Comparison of ENCODE assay signal across 12 cellular contexts in the genomic region with DNA sequence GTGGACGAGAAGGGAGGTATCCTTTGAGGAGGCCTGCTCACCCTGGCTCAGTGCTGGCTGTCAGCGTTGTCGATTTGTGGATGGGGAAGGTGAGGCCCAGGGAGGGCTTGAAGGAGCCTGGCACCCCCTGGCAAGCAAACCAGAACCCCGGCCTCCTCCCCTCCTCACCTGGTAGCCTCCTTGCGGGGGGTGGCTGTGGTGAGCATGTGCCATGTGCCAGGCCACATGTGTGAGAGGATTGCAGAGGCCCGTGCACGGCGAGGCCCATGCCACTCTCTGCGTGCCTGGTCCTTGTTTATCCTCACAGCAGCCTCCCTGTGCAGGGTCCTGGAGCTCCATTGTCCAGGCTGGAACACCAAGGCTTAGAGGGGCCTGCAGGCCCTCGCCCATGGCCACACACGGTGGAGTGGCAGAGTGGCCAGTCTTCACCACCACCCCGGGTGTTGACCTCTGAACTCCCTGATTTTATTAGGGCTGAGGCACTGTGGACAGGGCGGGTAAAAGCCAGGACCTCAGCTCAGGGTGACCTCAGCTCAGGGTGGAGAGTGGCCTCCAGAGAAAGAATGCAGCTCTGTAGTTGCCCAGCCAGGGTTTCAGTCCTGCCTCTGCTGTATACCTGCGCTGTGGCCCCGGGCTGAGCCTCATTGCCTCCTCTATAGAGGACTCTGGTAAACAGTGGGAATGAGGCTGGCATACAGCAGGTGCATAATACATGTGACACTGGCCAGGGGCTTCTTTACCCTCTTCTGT. TPM values are rescaled to one million over a fixed set of nuclear protein-coding genes. Genes with fewer than 3 reads are reported as not detected.
DNase-seq lines count a peak whose midpoint lies in the region; ATAC-seq, FAIRE-seq and TF ChIP-seq lines count a peak whose summit lies in the region.
"Had no signal": no experiment of that assay in that cellular context is flagged by ENCODE, and none has a peak within 500 bp of the region (broad histone marks: within the 10 kb centered on the region; RNA-seq: fewer than 3 reads in every experiment).

No MANE protein-coding gene starts in this region.

- TF ChIP-seq EP300 in HepG2 (IDR thresholded peaks at IDR 0.05; ENCODE audit: low read depth in 2 of 2, low read length in 2 of 2): no peak
- TF ChIP-seq EP300 in HepG2 (CRISPR knock-in tag; IDR thresholded peaks at IDR 0.05; ENCODE audit: borderline replicate concordance): no peak
- TF ChIP-seq EP300 in ovary (IDR thresholded peaks at IDR 0.05): no peak

- no peak for TF ChIP-seq CTCF in bronchial epithelial cell (IDR thresholded peaks at IDR 0.05; ENCODE audit: insufficient read depth, low read length, severe bottlenecking)
- TF ChIP-seq CTCF in HepG2 (CRISPR knock-in tag; IDR thresholded peaks at IDR 0.05): no peak
- TF ChIP-seq CTCF in type B pancreatic cell (conservative IDR thresholded peaks at IDR 0.05): no peak
- no peak for TF ChIP-seq CTCF in ovary (IDR thresholded peaks at IDR 0.05)

- 13% methylated on average over 6 of the region's 15 CpGs for WGBS in HepG2 (ENCODE audit: low lambda C conversion rate)
- 60 to 76% (median 72%) methylated on average over 11 to 15 of the region's 15 CpGs for WGBS in ovary, 3 donors

- POLR2A ChIA-PET in HepG2 (lab: Yijun Ruan, JAX): no interaction called here

- H3K27me3 ChIP-seq in bronchial epithelial cell (ENCODE audit: control insufficient read depth, insufficient read depth, low read length): no peaks in the 10 kb centered on the region
- H3K27me3 ChIP-seq in HepG2 (ENCODE audit: control insufficient read depth in 1 of 2, insufficient read depth in 2 of 2, low read length in 2 of 2): peaks cover 4 to 34% of the 10 kb centered on the region in 2 experiments
- H3K27me3 ChIP-seq in ovary: no peaks in the 10 kb centered on the region

- no peaks in the 10 kb centered on the region for H3K27me3 Mint-ChIP-seq in type B pancreatic cell
- H3K27me3 Mint-ChIP-seq in stimulated activated memory B cell treated with anti-CD40 and anti-IgM and Interleukin-4, amounts not matched to agents 10 μg/mL and 1 μg/mL and 100 μg/mL, for 72 hours: peaks cover 12% of the 10 kb centered on the region
- H3K27me3 Mint-ChIP-seq: B cell; CD4-positive, alpha-beta T cell had no signal

- intact Hi-C loops in HepG2 (cut with micrococcal nuclease; ENCODE audit: unreplicated experiment) (no loop called here), ovary (cut with DNase I) (loop anchor here in 1 of 4 donors (5.0 kb wide), 1 partner anchor 118 kb away; no protein-coding TSS in a partner anchor)

- peak; percentile 47 for ATAC-seq in HepG2
- ATAC-seq in HG02763 (IDR thresholded peaks at IDR 0.05; ENCODE audit: unreplicated experiment): no peak
- ATAC-seq in stimulated activated memory B cell treated with anti-CD40 and anti-IgM and Interleukin-4, amounts not matched to agents 10 μg/mL and 1 μg/mL and 100 μg/mL, for 72 hours: no peak

- no peaks in the 10 kb centered on the region for H3K9me3 Mint-ChIP-seq in type B pancreatic cell
- H3K9me3 Mint-ChIP-seq in stimulated activated memory B cell treated with anti-CD40 and anti-IgM and Interleukin-4, amounts not matched to agents 10 μg/mL and 1 μg/mL and 100 μg/mL, for 72 hours: no peaks in the 10 kb centered on the region
- H3K9me3 Mint-ChIP-seq: CD4-positive, alpha-beta T cell had no signal

- H3K4me3 Mint-ChIP-seq in type B pancreatic cell: no peak overlapping the region
- H3K4me3 Mint-ChIP-seq in stimulated activated memory B cell treated with anti-CD40 and anti-IgM and Interleukin-4, amounts not matched to agents 10 μg/mL and 1 μg/mL and 100 μg/mL, for 72 hours: no peak overlapping the region
- H3K4me3 Mint-ChIP-seq: B cell; CD4-positive, alpha-beta T cell had no signal

- H3K36me3 ChIP-seq in bronchial epithelial cell (ENCODE audit: control insufficient read depth, insufficient read depth, low read length) (no peaks in the 10 kb centered on the region), HepG2 (replicated peaks in 1 of 2; ENCODE audit: control insufficient read depth in 1 of 2, insufficient read depth in 2 of 2, low read length in 2 of 2) (peaks cover 0 to 2% of the 10 kb centered on the region in 2 experiments; a peak in 1 of 5 replicates), ovary (no peaks in the 10 kb centered on the region)

- H3K9ac ChIP-seq in HepG2 (ENCODE audit: insufficient read depth, low read depth, low read length): no peak overlapping the region

- no peaks in the 10 kb centered on the region for H3K79me2 ChIP-seq in HepG2 (ENCODE audit: insufficient read depth, low read length)

- peak overlapping the region; percentile 50 for H3K27ac Mint-ChIP-seq in type B pancreatic cell
- H3K27ac Mint-ChIP-seq in stimulated activated memory B cell treated with anti-CD40 and anti-IgM and Interleukin-4, amounts not matched to agents 10 μg/mL and 1 μg/mL and 100 μg/mL, for 72 hours: no peak overlapping the region
- H3K27ac Mint-ChIP-seq: B cell; CD4-positive, alpha-beta T cell had no signal

- DNase-seq in HuH-7.5 (ENCODE audit: low spot score): peak; percentile 61
- no peak for DNase-seq in bronchial epithelial cell (ENCODE audit: low read depth)
- DNase-seq in HepG2 (ENCODE audit: low spot score): no peak
- no peak for DNase-seq in type B pancreatic cell (ENCODE audit: extremely low spot score, unreplicated experiment)
- DNase-seq in ovary: no peak
- DNase-seq: CD4-positive, alpha-beta T cell; EL; GOT3; NCI-H526 had no signal

- no peak overlapping the region for H2AFZ ChIP-seq in HepG2 (ENCODE audit: low read length)

- CTCF ChIA-PET in HepG2 (lab: Yijun Ruan, JAX; ENCODE audit: low intra/inter-chr PET ratio, low total read pairs): no interaction called here

- TF ChIP-seq POLR2A in HepG2 (IDR thresholded peaks at IDR 0.05; ENCODE audit: insufficient read depth in 1 of 2, low read depth in 2 of 2, low read length in 2 of 2): no peak
- TF ChIP-seq POLR2A in ovary (IDR thresholded peaks at IDR 0.05): no peak

- no peak overlapping the region for H3K4me2 ChIP-seq in HepG2 (ENCODE audit: low read depth, low read length)

- no peak for TF ChIP-seq RAD21 in HepG2 (CRISPR knock-in tag; IDR thresholded peaks at IDR 0.05)

- H3K4me1 ChIP-seq in HepG2 (ENCODE audit: insufficient read depth, low read length) (peaks cover 17% of the 10 kb centered on the region), ovary (ENCODE audit: insufficient read depth) (peaks cover 7% of the 10 kb centered on the region)

- no TSS peak for BruUV-seq in HepG2 (replicated peaks; lab: Mats Ljungman, UMichigan)

- in situ Hi-C loops in HepG2 (cut with HindIII; ENCODE audit: extremely low pct_ligation_motif_present, low pct_unique_long_range_greater_than_20kb): no loop called here

- H3K4me3 ChIP-seq in bronchial epithelial cell (ENCODE audit: low read depth, low read length) (no peak overlapping the region), HepG2 (replicated peaks in 1 of 3; ENCODE audit: insufficient read depth in 1 of 3, low read depth in 2 of 3, low read length in 3 of 3) (no peak overlapping the region), ovary (no peak overlapping the region)

- no peaks in the 10 kb centered on the region for H3K36me3 Mint-ChIP-seq in type B pancreatic cell
- no peaks in the 10 kb centered on the region for H3K36me3 Mint-ChIP-seq in stimulated activated memory B cell treated with anti-CD40 and anti-IgM and Interleukin-4, amounts not matched to agents 10 μg/mL and 1 μg/mL and 100 μg/mL, for 72 hours

- FAIRE-seq in bronchial epithelial cell (lab: Jason Lieb, UNC): peak; percentile 28
- no peak for FAIRE-seq in HepG2 (lab: Jason Lieb, UNC)

- H4K20me1 ChIP-seq in HepG2 (ENCODE audit: insufficient read depth, low read length): peaks cover 3% of the 10 kb centered on the region; the same call in 1 of the 2 replicates

- H3K9me3 ChIP-seq in HepG2 (ENCODE audit: low read length) (no peaks in the 10 kb centered on the region), ovary (no peaks in the 10 kb centered on the region)

- no peak overlapping the region for H3K27ac ChIP-seq in HepG2 (ENCODE audit: extremely low read length, insufficient read depth, low read length)
- H3K27ac ChIP-seq in ovary: no peak overlapping the region

- H3K4me1 Mint-ChIP-seq in type B pancreatic cell (ENCODE audit: unreplicated experiment): peaks cover 32% of the 10 kb centered on the region
- no peaks in the 10 kb centered on the region for H3K4me1 Mint-ChIP-seq in stimulated activated memory B cell treated with anti-CD40 and anti-IgM and Interleukin-4, amounts not matched to agents 10 μg/mL and 1 μg/mL and 100 μg/mL, for 72 hours
- H3K4me1 Mint-ChIP-seq: B cell had no signal

RNA-seq across cellular contexts. Expression of a gene that starts 29.1 kb away (rescaled TPM):
- 19.7 and 26.6 TPM in 2 replicates for total RNA-seq in bronchial epithelial cell
- 10.5 and 13.7 TPM in 2 replicates for total RNA-seq in HepG2 (2016; rRNA removed; fragmentation: Illumina TruSeq; extraction: Trizol)
- total RNA-seq in HepG2 (2016; cell fraction: cytosol; rRNA removed; fragmentation: Illumina TruSeq; extraction: Trizol; ENCODE audit: low read depth): 4.0 and 4.5 TPM in 2 replicates
- 8.3 and 12.0 TPM in 2 replicates for total RNA-seq in HepG2 (2016; cell fraction: insoluble cytoplasmic fraction; rRNA removed; fragmentation: Illumina TruSeq; extraction: Trizol)
- 8.1 and 8.4 TPM in 2 replicates for total RNA-seq in HepG2 (2016; cell fraction: membrane; rRNA removed; fragmentation: Illumina TruSeq; extraction: Trizol)
- 5.7 and 8.2 TPM in 2 replicates for total RNA-seq in HepG2 (2016; cell fraction: nucleus; rRNA removed; fragmentation: Illumina TruSeq; extraction: Trizol)
- polyA plus RNA-seq in HepG2 (2011; rRNA removed): 33.1 and 49.7 TPM in 2 replicates
- polyA plus RNA-seq in HepG2 (2011; cell fraction: cytosol; rRNA removed): 45.0 and 52.1 TPM in 2 replicates
- 54.1 and 56.2 TPM in 2 replicates for polyA plus RNA-seq in HepG2 (2011; cell fraction: nucleus; rRNA removed)
- polyA plus RNA-seq in HepG2 (2012): 51.6 and 55.6 TPM in 2 replicates
- polyA plus RNA-seq in HepG2 (2016; cell fraction: cytosol; fragmentation: Illumina TruSeq; extraction: Trizol; ENCODE audit: low read depth): 4.4 and 6.3 TPM in 2 replicates
- polyA plus RNA-seq in HepG2 (2016; cell fraction: insoluble cytoplasmic fraction; fragmentation: Illumina TruSeq; extraction: Trizol; ENCODE audit: low read depth): 9.3 and 10.5 TPM in 2 replicates
- 7.6 and 9.8 TPM in 2 replicates for polyA plus RNA-seq in HepG2 (2016; cell fraction: membrane; fragmentation: Illumina TruSeq; extraction: Trizol; ENCODE audit: low read depth)
- 10.6 and 11.8 TPM in 2 replicates for polyA plus RNA-seq in HepG2 (2016; cell fraction: nucleus; fragmentation: Illumina TruSeq; extraction: Trizol; ENCODE audit: insufficient read depth, low read depth)
- 4.8 and 66.6 TPM in 2 replicates for polyA minus RNA-seq in HepG2 (2011; rRNA and poly(A)+ RNA removed; ENCODE audit: low replicate concordance)
- polyA minus RNA-seq in HepG2 (2011; cell fraction: cytosol; rRNA and poly(A)+ RNA removed): 29.4 and 31.1 TPM in 2 replicates
- 21.3 and 22.1 TPM in 2 replicates for polyA minus RNA-seq in HepG2 (2011; cell fraction: nucleus; rRNA and poly(A)+ RNA removed)
- 21.9 and 26.1 TPM in 2 replicates for total RNA-seq in type B pancreatic cell (ENCODE audit: low replicate concordance)
- 10 to 100 TPM in 6 of 7 donors, 1 to 10 TPM in 1; 9.3 to 27.1 (median 19.6) TPM for total RNA-seq in ovary
- 10 to 100 TPM in 1 of 2 donors, 1 to 10 TPM in 1; 6.4 to 21.8 TPM for polyA plus RNA-seq in ovary

RNA-seq across cellular contexts. Expression of a gene that starts 39.7 kb away (rescaled TPM):
- total RNA-seq in bronchial epithelial cell (3.8 and 4.7 TPM in 2 replicates), HepG2 (2016; rRNA removed; fragmentation: Illumina TruSeq; extraction: Trizol) (not detected in 2 replicates), type B pancreatic cell (ENCODE audit: low replicate concordance) (49.1 and 67.6 TPM in 2 replicates), ovary (10 to 100 TPM in 2 of 7 donors, 1 to 10 TPM in 5; 4.0 to 18.2 (median 7.3) TPM)
- not detected in 2 replicates for total RNA-seq in HepG2 (2016; cell fraction: cytosol; rRNA removed; fragmentation: Illumina TruSeq; extraction: Trizol; ENCODE audit: low read depth)
- not detected in 2 replicates for total RNA-seq in HepG2 (2016; cell fraction: insoluble cytoplasmic fraction; rRNA removed; fragmentation: Illumina TruSeq; extraction: Trizol)
- not detected in 2 replicates for total RNA-seq in HepG2 (2016; cell fraction: membrane; rRNA removed; fragmentation: Illumina TruSeq; extraction: Trizol)
- not detected in 2 replicates for total RNA-seq in HepG2 (2016; cell fraction: nucleus; rRNA removed; fragmentation: Illumina TruSeq; extraction: Trizol)
- polyA plus RNA-seq in HepG2 (2011; rRNA removed) (0.04 TPM in 1 of 2 replicates, not detected in the other), ovary (10 to 100 TPM in 1 of 2 donors, 1 to 10 TPM in 1; 8.6 to 10.8 TPM)
- 0.04 TPM in 2 replicates for polyA plus RNA-seq in HepG2 (2011; cell fraction: cytosol; rRNA removed)
- 0.02 and 0.05 TPM in 2 replicates for polyA plus RNA-seq in HepG2 (2011; cell fraction: nucleus; rRNA removed)
- polyA plus RNA-seq in HepG2 (2012): 0.05 and 0.08 TPM in 2 replicates
- polyA plus RNA-seq in HepG2 (2016; cell fraction: cytosol; fragmentation: Illumina TruSeq; extraction: Trizol; ENCODE audit: low read depth): not detected in 2 replicates
- not detected in 2 replicates for polyA plus RNA-seq in HepG2 (2016; cell fraction: insoluble cytoplasmic fraction; fragmentation: Illumina TruSeq; extraction: Trizol; ENCODE audit: low read depth)
- polyA plus RNA-seq in HepG2 (2016; cell fraction: membrane; fragmentation: Illumina TruSeq; extraction: Trizol; ENCODE audit: low read depth): not detected in 2 replicates
- not detected in 2 replicates for polyA plus RNA-seq in HepG2 (2016; cell fraction: nucleus; fragmentation: Illumina TruSeq; extraction: Trizol; ENCODE audit: insufficient read depth, low read depth)
- 0.06 and 0.12 TPM in 2 replicates for polyA minus RNA-seq in HepG2 (2011; rRNA and poly(A)+ RNA removed; ENCODE audit: low replicate concordance)
- not detected in 2 replicates for polyA minus RNA-seq in HepG2 (2011; cell fraction: cytosol; rRNA and poly(A)+ RNA removed)
- polyA minus RNA-seq in HepG2 (2011; cell fraction: nucleus; rRNA and poly(A)+ RNA removed): 0.37 TPM in 1 of 2 replicates, not detected in the other
